ENCODE assay signal across 1 cellular context in genomic region chr3:72960812-72961518, GRCh38.
A peak's percentile ranks its signal among the peaks of the same experiment; 100 is the strongest.
TF ChIP-seq lines count a peak whose summit lies in the region.

No MANE protein-coding gene starts in this region.

TF ChIP-seq in K562, 482 proteins besides CTCF, POLR2A, EP300 and RAD21 (continued from another document):
- no peak for TF ChIP-seq ZBTB40 (IDR thresholded peaks at IDR 0.05)
- TF ChIP-seq ZBTB40 (CRISPR knock-in tag; IDR thresholded peaks at IDR 0.05), result no peak
- TF ChIP-seq ZNF239 (CRISPR knock-in tag; IDR thresholded peaks at IDR 0.05), result no peak
- peak; percentile 44 for TF ChIP-seq RFX1 (IDR thresholded peaks at IDR 0.05)
- TF ChIP-seq PHTF2 (CRISPR knock-in tag; IDR thresholded peaks at IDR 0.05), result no peak
- 0 out of 2 replicates have a peak, but pooled peaks have one; percentile 25 for TF ChIP-seq CEBPB (tag; IDR thresholded peaks at IDR 0.05)
- peak; percentile 96 for TF ChIP-seq FOXJ2 (tag; IDR thresholded peaks at IDR 0.05)
